ENCODE assay signal across 1 cellular context in the genomic region with DNA sequence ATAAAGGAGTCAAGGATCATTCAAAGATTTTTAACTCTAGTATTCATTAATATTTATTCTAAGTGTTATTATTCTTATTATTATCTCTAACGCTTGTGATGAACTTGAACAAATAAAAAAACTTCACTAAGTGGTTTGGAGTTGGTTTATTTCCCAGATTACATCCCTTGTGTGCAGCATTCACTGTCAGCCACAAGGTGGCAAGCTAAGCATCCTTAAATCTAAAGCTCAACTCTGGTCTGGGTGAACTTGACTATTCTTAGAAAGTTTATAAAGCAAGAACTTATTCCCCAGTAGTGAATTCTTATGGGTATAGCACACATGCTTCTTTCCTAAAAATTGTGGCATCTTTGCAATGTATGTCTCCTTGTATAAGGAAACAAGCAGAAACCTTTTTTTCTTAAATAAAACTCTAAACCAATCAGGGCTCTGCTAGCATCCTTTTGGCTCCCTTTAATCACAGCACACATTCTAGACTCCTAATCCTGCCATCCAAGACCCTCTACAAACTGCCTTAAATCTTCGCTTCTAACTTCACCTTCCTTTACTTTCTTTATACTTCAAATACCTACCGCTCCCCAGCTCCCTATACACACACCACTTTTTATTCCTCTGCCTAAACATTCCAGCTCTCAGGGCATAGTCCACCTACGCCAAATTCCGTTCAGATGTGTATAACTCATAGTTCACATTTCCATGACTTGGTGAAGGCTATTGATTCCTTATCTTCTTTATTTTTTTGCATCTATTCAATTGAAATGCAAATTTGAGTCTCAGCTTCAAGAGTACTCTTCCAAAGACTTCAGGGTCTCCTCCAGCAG.
TF ChIP-seq lines count a peak whose summit lies in the region.

No MANE protein-coding gene starts in this region.

TF ChIP-seq in HepG2, 621 proteins besides CTCF, POLR2A, EP300 and RAD21 (continued from another document and continues in another):
- TF ChIP-seq, protein P1, sequence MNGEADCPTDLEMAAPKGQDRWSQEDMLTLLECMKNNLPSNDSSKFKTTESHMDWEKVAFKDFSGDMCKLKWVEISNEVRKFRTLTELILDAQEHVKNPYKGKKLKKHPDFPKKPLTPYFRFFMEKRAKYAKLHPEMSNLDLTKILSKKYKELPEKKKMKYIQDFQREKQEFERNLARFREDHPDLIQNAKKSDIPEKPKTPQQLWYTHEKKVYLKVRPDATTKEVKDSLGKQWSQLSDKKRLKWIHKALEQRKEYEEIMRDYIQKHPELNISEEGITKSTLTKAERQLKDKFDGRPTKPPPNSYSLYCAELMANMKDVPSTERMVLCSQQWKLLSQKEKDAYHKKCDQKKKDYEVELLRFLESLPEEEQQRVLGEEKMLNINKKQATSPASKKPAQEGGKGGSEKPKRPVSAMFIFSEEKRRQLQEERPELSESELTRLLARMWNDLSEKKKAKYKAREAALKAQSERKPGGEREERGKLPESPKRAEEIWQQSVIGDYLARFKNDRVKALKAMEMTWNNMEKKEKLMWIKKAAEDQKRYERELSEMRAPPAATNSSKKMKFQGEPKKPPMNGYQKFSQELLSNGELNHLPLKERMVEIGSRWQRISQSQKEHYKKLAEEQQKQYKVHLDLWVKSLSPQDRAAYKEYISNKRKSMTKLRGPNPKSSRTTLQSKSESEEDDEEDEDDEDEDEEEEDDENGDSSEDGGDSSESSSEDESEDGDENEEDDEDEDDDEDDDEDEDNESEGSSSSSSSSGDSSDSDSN (CRISPR knock-in tag; IDR thresholded peaks at IDR 0.05), result no peak
- TF ChIP-seq MTA3 (CRISPR knock-in tag; IDR thresholded peaks at IDR 0.05) (no peak), ZNF33A (CRISPR knock-in tag; IDR thresholded peaks at IDR 0.05; ENCODE audit: borderline replicate concordance) (no peak), NKX3-1 (CRISPR knock-in tag; IDR thresholded peaks at IDR 0.05) (no peak), GATAD1 (CRISPR knock-in tag; IDR thresholded peaks at IDR 0.05) (no peak), ZNF564 (CRISPR knock-in tag; IDR thresholded peaks at IDR 0.05) (no peak), PHF20 (CRISPR knock-in tag; IDR thresholded peaks at IDR 0.05) (no peak), ZNF567 (CRISPR knock-in tag; IDR thresholded peaks at IDR 0.05; ENCODE audit: borderline replicate concordance) (no peak), MAZ (IDR thresholded peaks at IDR 0.05; ENCODE audit: borderline replicate concordance, low read depth, low read length) (no peak), MAZ (CRISPR knock-in tag; IDR thresholded peaks at IDR 0.05; ENCODE audit: low read depth) (no peak), PCBP2 (optimal IDR thresholded peaks at IDR 0.05; ENCODE audit: low read depth, low read length, poor library complexity, severe bottlenecking) (no peak), TAF15 (IDR thresholded peaks at IDR 0.05; ENCODE audit: low read depth, low read length, poor library complexity, severe bottlenecking) (no peak), ZNF780A (CRISPR knock-in tag; IDR thresholded peaks at IDR 0.05) (no peak), GTF2F1 (IDR thresholded peaks at IDR 0.05; ENCODE audit: low read length) (no peak), ZNF777 (CRISPR knock-in tag; IDR thresholded peaks at IDR 0.05) (no peak), SMC3 (IDR thresholded peaks at IDR 0.05; ENCODE audit: low read length) (peak; percentile 59), HNRNPL (IDR thresholded peaks at IDR 0.05; ENCODE audit: low read depth, low read length) (no peak), ZNF614 (CRISPR knock-in tag; IDR thresholded peaks at IDR 0.05; ENCODE audit: borderline replicate concordance) (no peak), CHCHD3 (CRISPR knock-in tag; IDR thresholded peaks at IDR 0.05) (no peak), MIXL1 (CRISPR knock-in tag; IDR thresholded peaks at IDR 0.05) (0 out of 2 replicates have a peak, but pooled peaks have one; percentile 26), TOPORS (CRISPR knock-in tag; IDR thresholded peaks at IDR 0.05) (no peak), ZFP36L2 (CRISPR knock-in tag; IDR thresholded peaks at IDR 0.05) (no peak), ZFAT (CRISPR knock-in tag; conservative IDR thresholded peaks at IDR 0.05) (no peak), ZNF790 (CRISPR knock-in tag; IDR thresholded peaks at IDR 0.05; ENCODE audit: borderline replicate concordance) (no peak)
- TF ChIP-seq, protein P2, sequence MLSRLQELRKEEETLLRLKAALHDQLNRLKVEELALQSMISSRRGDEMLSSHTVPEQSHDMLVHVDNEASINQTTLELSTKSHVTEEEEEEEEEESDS (CRISPR knock-in tag; IDR thresholded peaks at IDR 0.05; ENCODE audit: borderline replicate concordance), result no peak
- TF ChIP-seq, protein P3, sequence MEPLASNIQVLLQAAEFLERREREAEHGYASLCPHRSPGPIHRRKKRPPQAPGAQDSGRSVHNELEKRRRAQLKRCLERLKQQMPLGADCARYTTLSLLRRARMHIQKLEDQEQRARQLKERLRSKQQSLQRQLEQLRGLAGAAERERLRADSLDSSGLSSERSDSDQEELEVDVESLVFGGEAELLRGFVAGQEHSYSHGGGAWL (CRISPR knock-in tag; IDR thresholded peaks at IDR 0.05), result no peak
- TF ChIP-seq, protein P4, sequence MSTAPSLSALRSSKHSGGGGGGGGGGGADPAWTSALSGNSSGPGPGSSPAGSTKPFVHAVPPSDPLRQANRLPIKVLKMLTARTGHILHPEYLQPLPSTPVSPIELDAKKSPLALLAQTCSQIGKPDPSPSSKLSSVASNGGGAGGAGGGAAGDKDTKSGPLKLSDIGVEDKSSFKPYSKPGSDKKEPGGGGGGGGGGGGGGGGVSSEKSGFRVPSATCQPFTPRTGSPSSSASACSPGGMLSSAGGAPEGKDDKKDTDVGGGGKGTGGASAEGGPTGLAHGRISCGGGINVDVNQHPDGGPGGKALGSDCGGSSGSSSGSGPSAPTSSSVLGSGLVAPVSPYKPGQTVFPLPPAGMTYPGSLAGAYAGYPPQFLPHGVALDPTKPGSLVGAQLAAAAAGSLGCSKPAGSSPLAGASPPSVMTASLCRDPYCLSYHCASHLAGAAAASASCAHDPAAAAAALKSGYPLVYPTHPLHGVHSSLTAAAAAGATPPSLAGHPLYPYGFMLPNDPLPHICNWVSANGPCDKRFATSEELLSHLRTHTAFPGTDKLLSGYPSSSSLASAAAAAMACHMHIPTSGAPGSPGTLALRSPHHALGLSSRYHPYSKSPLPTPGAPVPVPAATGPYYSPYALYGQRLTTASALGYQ (CRISPR knock-in tag; IDR thresholded peaks at IDR 0.05), result no peak
- TF ChIP-seq, protein P5, sequence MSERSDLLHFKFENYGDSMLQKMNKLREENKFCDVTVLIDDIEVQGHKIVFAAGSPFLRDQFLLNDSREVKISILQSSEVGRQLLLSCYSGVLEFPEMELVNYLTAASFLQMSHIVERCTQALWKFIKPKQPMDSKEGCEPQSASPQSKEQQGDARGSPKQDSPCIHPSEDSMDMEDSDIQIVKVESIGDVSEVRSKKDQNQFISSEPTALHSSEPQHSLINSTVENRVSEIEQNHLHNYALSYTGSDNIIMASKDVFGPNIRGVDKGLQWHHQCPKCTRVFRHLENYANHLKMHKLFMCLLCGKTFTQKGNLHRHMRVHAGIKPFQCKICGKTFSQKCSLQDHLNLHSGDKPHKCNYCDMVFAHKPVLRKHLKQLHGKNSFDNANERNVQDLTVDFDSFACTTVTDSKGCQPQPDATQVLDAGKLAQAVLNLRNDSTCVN (CRISPR knock-in tag; IDR thresholded peaks at IDR 0.05; ENCODE audit: borderline replicate concordance), result no peak
- TF ChIP-seq, protein P6, sequence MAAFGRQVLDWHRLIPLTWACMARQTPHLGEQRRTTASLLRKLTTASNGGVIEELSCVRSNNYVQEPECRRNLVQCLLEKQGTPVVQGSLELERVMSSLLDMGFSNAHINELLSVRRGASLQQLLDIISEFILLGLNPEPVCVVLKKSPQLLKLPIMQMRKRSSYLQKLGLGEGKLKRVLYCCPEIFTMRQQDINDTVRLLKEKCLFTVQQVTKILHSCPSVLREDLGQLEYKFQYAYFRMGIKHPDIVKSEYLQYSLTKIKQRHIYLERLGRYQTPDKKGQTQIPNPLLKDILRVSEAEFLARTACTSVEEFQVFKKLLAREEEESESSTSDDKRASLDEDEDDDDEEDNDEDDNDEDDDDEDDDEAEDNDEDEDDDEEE (CRISPR knock-in tag; IDR thresholded peaks at IDR 0.05), result no peak
- TF ChIP-seq, protein P7, sequence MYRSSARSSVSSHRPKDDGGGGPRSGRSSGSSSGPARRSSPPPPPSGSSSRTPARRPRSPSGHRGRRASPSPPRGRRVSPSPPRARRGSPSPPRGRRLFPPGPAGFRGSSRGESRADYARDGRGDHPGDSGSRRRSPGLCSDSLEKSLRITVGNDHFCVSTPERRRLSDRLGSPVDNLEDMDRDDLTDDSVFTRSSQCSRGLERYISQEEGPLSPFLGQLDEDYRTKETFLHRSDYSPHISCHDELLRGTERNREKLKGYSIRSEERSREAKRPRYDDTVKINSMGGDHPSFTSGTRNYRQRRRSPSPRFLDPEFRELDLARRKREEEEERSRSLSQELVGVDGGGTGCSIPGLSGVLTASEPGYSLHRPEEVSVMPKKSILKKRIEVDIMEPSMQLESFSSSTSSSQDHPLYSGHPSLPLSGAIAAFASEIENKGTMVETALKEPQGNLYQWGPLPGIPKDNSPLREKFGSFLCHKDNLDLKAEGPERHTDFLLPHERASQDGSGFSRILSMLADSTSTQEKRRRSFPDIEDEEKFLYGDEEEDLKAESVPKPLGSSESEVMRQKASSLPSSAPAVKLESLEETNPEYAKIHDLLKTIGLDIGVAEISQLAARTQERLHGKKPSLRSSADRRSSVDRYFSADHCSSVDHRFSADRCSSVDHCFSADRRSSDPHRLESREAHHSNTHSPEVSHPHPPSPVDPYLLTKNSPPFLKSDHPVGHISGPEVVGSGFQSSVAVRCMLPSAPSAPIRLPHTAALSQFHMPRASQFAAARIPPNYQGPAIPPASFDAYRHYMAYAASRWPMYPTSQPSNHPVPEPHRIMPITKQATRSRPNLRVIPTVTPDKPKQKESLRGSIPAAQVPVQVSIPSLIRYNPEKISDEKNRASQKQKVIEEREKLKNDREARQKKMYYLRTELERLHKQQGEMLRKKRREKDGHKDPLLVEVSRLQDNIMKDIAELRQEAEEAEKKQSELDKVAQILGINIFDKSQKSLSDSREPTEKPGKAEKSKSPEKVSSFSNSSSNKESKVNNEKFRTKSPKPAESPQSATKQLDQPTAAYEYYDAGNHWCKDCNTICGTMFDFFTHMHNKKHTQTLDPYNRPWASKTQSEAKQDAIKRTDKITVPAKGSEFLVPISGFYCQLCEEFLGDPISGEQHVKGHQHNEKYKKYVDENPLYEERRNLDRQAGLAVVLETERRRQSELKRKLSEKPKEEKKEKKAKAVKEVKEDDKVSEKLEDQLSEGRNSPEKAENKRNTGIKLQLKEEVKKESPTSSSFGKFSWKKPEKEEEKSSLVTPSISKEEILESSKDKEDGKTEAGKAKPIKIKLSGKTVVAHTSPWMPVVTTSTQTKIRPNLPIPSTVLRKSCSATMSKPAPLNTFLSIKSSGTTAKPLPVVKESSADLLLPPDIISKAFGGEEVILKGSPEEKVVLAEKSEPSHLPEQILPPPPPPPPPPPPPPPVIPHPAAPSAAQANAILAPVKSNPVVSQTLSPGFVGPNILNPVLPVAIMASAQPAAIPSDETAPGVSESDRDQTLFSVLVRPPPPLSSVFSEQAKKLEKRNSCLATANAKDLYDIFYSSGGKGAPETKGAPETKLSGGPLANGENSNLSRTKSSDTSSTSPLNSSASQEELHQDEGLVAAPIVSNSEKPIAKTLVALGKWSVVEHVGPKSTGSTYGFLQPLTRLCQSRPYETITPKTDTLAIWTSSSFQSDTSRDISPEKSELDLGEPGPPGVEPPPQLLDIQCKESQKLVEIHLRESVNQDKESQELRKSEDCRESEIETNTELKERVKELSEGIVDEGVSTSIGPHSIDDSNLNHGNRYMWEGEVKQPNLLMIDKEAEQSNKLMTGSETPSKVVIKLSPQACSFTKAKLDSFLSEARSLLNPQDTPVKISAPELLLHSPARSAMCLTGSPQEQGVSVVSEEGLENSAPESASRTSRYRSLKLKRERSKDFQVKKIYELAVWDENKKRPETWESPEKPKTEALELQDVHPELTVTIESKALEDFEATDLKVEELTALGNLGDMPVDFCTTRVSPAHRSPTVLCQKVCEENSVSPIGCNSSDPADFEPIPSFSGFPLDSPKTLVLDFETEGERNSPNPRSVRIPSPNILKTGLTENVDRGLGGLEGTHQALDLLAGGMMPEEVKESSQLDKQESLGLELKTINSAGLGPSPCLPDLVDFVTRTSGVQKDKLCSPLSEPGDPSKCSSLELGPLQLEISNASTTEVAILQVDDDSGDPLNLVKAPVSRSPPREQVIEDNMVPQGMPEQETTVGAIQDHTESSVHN (CRISPR knock-in tag; IDR thresholded peaks at IDR 0.05), result no peak
- TF ChIP-seq, protein P8, sequence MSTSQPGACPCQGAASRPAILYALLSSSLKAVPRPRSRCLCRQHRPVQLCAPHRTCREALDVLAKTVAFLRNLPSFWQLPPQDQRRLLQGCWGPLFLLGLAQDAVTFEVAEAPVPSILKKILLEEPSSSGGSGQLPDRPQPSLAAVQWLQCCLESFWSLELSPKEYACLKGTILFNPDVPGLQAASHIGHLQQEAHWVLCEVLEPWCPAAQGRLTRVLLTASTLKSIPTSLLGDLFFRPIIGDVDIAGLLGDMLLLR (CRISPR knock-in tag; IDR thresholded peaks at IDR 0.05), result no peak
- TF ChIP-seq, protein P9, sequence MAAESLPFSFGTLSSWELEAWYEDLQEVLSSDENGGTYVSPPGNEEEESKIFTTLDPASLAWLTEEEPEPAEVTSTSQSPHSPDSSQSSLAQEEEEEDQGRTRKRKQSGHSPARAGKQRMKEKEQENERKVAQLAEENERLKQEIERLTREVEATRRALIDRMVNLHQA (CRISPR knock-in tag; IDR thresholded peaks at IDR 0.05), result no peak
- TF ChIP-seq, protein P10, sequence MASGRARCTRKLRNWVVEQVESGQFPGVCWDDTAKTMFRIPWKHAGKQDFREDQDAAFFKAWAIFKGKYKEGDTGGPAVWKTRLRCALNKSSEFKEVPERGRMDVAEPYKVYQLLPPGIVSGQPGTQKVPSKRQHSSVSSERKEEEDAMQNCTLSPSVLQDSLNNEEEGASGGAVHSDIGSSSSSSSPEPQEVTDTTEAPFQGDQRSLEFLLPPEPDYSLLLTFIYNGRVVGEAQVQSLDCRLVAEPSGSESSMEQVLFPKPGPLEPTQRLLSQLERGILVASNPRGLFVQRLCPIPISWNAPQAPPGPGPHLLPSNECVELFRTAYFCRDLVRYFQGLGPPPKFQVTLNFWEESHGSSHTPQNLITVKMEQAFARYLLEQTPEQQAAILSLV (CRISPR knock-in tag; IDR thresholded peaks at IDR 0.05; ENCODE audit: borderline replicate concordance), result no peak
- TF ChIP-seq, protein P11, sequence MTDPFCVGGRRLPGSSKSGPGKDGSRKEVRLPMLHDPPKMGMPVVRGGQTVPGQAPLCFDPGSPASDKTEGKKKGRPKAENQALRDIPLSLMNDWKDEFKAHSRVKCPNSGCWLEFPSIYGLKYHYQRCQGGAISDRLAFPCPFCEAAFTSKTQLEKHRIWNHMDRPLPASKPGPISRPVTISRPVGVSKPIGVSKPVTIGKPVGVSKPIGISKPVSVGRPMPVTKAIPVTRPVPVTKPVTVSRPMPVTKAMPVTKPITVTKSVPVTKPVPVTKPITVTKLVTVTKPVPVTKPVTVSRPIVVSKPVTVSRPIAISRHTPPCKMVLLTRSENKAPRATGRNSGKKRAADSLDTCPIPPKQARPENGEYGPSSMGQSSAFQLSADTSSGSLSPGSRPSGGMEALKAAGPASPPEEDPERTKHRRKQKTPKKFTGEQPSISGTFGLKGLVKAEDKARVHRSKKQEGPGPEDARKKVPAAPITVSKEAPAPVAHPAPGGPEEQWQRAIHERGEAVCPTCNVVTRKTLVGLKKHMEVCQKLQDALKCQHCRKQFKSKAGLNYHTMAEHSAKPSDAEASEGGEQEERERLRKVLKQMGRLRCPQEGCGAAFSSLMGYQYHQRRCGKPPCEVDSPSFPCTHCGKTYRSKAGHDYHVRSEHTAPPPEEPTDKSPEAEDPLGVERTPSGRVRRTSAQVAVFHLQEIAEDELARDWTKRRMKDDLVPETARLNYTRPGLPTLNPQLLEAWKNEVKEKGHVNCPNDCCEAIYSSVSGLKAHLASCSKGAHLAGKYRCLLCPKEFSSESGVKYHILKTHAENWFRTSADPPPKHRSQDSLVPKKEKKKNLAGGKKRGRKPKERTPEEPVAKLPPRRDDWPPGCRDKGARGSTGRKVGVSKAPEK (CRISPR knock-in tag; IDR thresholded peaks at IDR 0.05; ENCODE audit: borderline replicate concordance), result no peak
